In genomic region chr5:115414406-115415142, GRCh38 we compare ENCODE assay signal across 8 cellular contexts.
DNase-seq lines count a peak whose midpoint lies in the region; ATAC-seq, FAIRE-seq and TF ChIP-seq lines count a peak whose summit lies in the region.

No MANE protein-coding gene starts in this region.

- H3K79me2 ChIP-seq in SK-N-SH (ENCODE audit: insufficient read depth): no peaks in the 10 kb centered on the region

- POLR2A ChIA-PET in A549 (lab: Yijun Ruan, JAX): no interaction called here
- POLR2A ChIA-PET in SK-N-SH (lab: Yijun Ruan, JAX): no interaction called here

- H3K4me1 ChIP-seq in A549 (peaks cover 17% of the 10 kb centered on the region; the same call in 2 of the 3 replicates), SK-N-SH (ENCODE audit: control insufficient read depth in 1 of 2, insufficient read depth in 2 of 2, low read depth in 1 of 2, low read length in 1 of 2) (peaks cover 5 to 7% of the 10 kb centered on the region in 2 experiments; a peak in 2 of 4 replicates)

- 73% methylated on average over 5 of the region's 5 CpGs for WGBS in A549 (ENCODE audit: missing lambda C conversion rate)
- 60% methylated on average over 5 of the region's 5 CpGs for WGBS in SK-N-SH (ENCODE audit: low lambda C conversion rate)

- ATAC-seq in A549 (peak; percentile 32 to 51; a peak in 4 of 6 replicates), GM18909 (IDR thresholded peaks at IDR 0.05; ENCODE audit: poor library complexity, unreplicated experiment) (peak; percentile 30)

- TF ChIP-seq POLR2A in A549 (IDR thresholded peaks at IDR 0.05; ENCODE audit: low read length): no peak

- H3K9me3 ChIP-seq in A549: no peaks in the 10 kb centered on the region
- H3K9me3 ChIP-seq in SK-N-SH: no peaks in the 10 kb centered on the region

- no peaks in the 10 kb centered on the region for H3K36me3 ChIP-seq in SK-N-SH (replicated peaks in 1 of 2; ENCODE audit: control insufficient read depth in 1 of 2, insufficient read depth in 2 of 2, low read length in 1 of 2)

- H3K9ac ChIP-seq in SK-N-SH: no peak overlapping the region

- CTCF ChIA-PET in A549 (lab: Yijun Ruan, JAX): interaction anchor here (0.7 to 1.9 kb wide), 5 partner anchors 12 to 66 kb away, joined by 3 to 7 read pairs (median 4); no protein-coding TSS in a partner anchor
- CTCF ChIA-PET in SK-N-SH (lab: Yijun Ruan, JAX): no interaction called here

- TF ChIP-seq RAD21 in A549 (conservative IDR thresholded peaks at IDR 0.05 in 1 of 2, IDR thresholded peaks at IDR 0.05 in 1 of 2) (no peak), SK-N-SH (IDR thresholded peaks at IDR 0.05; ENCODE audit: low read length) (no peak)

- TF ChIP-seq CTCF in A549 (IDR thresholded peaks at IDR 0.05) (no peak), SK-N-SH (IDR thresholded peaks at IDR 0.05) (no peak), coronary artery (IDR thresholded peaks at IDR 0.05) (no peak)

- no peak for FAIRE-seq in A549 (lab: Jason Lieb, UNC)

- H3K27me3 ChIP-seq in SK-N-SH (ENCODE audit: insufficient read depth): no peaks in the 10 kb centered on the region

- no peaks in the 10 kb centered on the region for H3F3A ChIP-seq in SK-N-SH (replicated peaks; ENCODE audit: insufficient read depth)

- H3K27ac ChIP-seq in A549 (peak overlapping the region; percentile 38 to 65; a peak in 4 of 6 replicates), SK-N-SH (ENCODE audit: low read depth in 2 of 2, low read length in 1 of 2) (0 out of 4 replicates have a peak overlapping the region, but pooled peaks of 1 of the 2 experiments have one; percentile 6), coronary artery (no peak overlapping the region)

- TF ChIP-seq EP300 in A549 (IDR thresholded peaks at IDR 0.05) (no peak), SK-N-SH (IDR thresholded peaks at IDR 0.05; ENCODE audit: borderline replicate concordance in 1 of 2, low read depth in 1 of 2, low read length in 1 of 2) (peak in 1 of 2 experiments; percentile 75; a peak in 1 of 4 replicates)

- H3K4me3 ChIP-seq in A549 (no peak overlapping the region), SK-N-SH (ENCODE audit: low read depth in 2 of 2, low read length in 1 of 2) (no peak overlapping the region), coronary artery (no peak overlapping the region)

- H3K4me2 ChIP-seq in A549 (peak overlapping the region; percentile 49), SK-N-SH (peak overlapping the region; percentile 15; the same call in 1 of the 2 replicates)

- no peaks in the 10 kb centered on the region for H4K20me1 ChIP-seq in SK-N-SH (ENCODE audit: insufficient read depth)

- DNase-seq in A549 (ENCODE audit: low read depth in 1 of 2, low spot score in 1 of 2) (no peak), SK-N-SH (no peak), hepatic stellate cell (ENCODE audit: low spot score) (peak; percentile 49), islet precursor cell (no peak), coronary artery (ENCODE audit: low spot score) (no peak), superior temporal gyrus (ENCODE audit: extremely low spot score) (no peak)
- no peak for DNase-seq in stimulated activated CD4-positive, alpha-beta T cell treated with anti-CD3 and anti-CD28 coated beads, Interleukin-4, amount 100 ng/mL, for 24 hours

- H3K9me2 ChIP-seq in SK-N-SH: no peaks in the 10 kb centered on the region

- H2AFZ ChIP-seq in SK-N-SH (ENCODE audit: low read depth): no peak overlapping the region

TF ChIP-seq in A549, 52 proteins besides CTCF, POLR2A, EP300 and RAD21:
- TF ChIP-seq KDM1A (IDR thresholded peaks at IDR 0.05; ENCODE audit: low read depth) (no peak), RARB (CRISPR knock-in tag; IDR thresholded peaks at IDR 0.05) (no peak)

TF ChIP-seq in SK-N-SH, 30 proteins besides CTCF, POLR2A, EP300 and RAD21 (continues in another document):
- peak; percentile 64; the same call in 1 of the 2 replicates for TF ChIP-seq MAX (IDR thresholded peaks at IDR 0.05; ENCODE audit: low read depth)
- no peak for TF ChIP-seq MXI1 (IDR thresholded peaks at IDR 0.05; ENCODE audit: low read depth, low read length)
- TF ChIP-seq USF1 (IDR thresholded peaks at IDR 0.05; ENCODE audit: borderline replicate concordance, low read depth): peak; percentile 56; the same call in 1 of the 2 replicates
- TF ChIP-seq NFIC (IDR thresholded peaks at IDR 0.05; ENCODE audit: borderline replicate concordance): peak; percentile 57; the same call in 1 of the 2 replicates
- TF ChIP-seq FOXJ3 (CRISPR knock-in tag; IDR thresholded peaks at IDR 0.05): no peak
- no peak for TF ChIP-seq RFX5 (IDR thresholded peaks at IDR 0.05; ENCODE audit: low read length)
- TF ChIP-seq RCOR1 (IDR thresholded peaks at IDR 0.05; ENCODE audit: low read length): no peak
- no peak for TF ChIP-seq SMC3 (IDR thresholded peaks at IDR 0.05; ENCODE audit: low read depth, low read length)
- TF ChIP-seq FOSL2 (IDR thresholded peaks at IDR 0.05; ENCODE audit: borderline replicate concordance, low read depth): peak; percentile 71
- no peak for TF ChIP-seq TAF1 (IDR thresholded peaks at IDR 0.05; ENCODE audit: borderline replicate concordance, low read depth, low read length)
- TF ChIP-seq ELF1 (IDR thresholded peaks at IDR 0.05): no peak
- TF ChIP-seq MEF2A (IDR thresholded peaks at IDR 0.05; ENCODE audit: borderline replicate concordance, low read depth): no peak
- TF ChIP-seq GABPA (IDR thresholded peaks at IDR 0.05; ENCODE audit: low read depth): no peak
- no peak for TF ChIP-seq EZH2phosphoT487 (IDR thresholded peaks at IDR 0.05; ENCODE audit: borderline replicate concordance, low read depth)
- peak; percentile 47; the same call in 1 of the 2 replicates for TF ChIP-seq REST (IDR thresholded peaks at IDR 0.05; ENCODE audit: low read depth, low read length)
- no peak for TF ChIP-seq FOXM1 (IDR thresholded peaks at IDR 0.05; ENCODE audit: low read depth)
- TF ChIP-seq TEAD4 (IDR thresholded peaks at IDR 0.05; ENCODE audit: borderline replicate concordance, insufficient read depth): 0 out of 2 replicates have a peak, but pooled peaks have one; percentile 57
- 0 out of 2 replicates have a peak, but pooled peaks have one; percentile 20 for TF ChIP-seq ZBTB33 (IDR thresholded peaks at IDR 0.05; ENCODE audit: borderline replicate concordance, low read depth)
- peak; percentile 56; the same call in 1 of the 2 replicates for TF ChIP-seq JUND (IDR thresholded peaks at IDR 0.05)
- TF ChIP-seq RXRA (IDR thresholded peaks at IDR 0.05; ENCODE audit: borderline replicate concordance, low read depth): no peak
- no peak for TF ChIP-seq GATA2 (CRISPR knock-in tag; IDR thresholded peaks at IDR 0.05)
- no peak for TF ChIP-seq NRF1 (IDR thresholded peaks at IDR 0.05; ENCODE audit: low read depth, low read length)
- TF ChIP-seq TCF12 (IDR thresholded peaks at IDR 0.05): peak; percentile 99

Comparison
In these comparisons a context has a peak if more than half of its experiments do, and no peak if none do; other contexts are left out.
1. H3K27ac ChIP-seq: peak in A549 (2 of 2); none in coronary artery (0 of 2).
2. Of the 12 proteins assayed by ChIP-seq in both A549 and SK-N-SH: peak only in A549: none; only in SK-N-SH: FOSL2, MAX, PBX3 and REST; in both: none; in neither: 7; mixed calls (peak in some experiments, not most) for 1.